Comparison of ENCODE assay signal across 1 cellular context in the genomic region with DNA sequence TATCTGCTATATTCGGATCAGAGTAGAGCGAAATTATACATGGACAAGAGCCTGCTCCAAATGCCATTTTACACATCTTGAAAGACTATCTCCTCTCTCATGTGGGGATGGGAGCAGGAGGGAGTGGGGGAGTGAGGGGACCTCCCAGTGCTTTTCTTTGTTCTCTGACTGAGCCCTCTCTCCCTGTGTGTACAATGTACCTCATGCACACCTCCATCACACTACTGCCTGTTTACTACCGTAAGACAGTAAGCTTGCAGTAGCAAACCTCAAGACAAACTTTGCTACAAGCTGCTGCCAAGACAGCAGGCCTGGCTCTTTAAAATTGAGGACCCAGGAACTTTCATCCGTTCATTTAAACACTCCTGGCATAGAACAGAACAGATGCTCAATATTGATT.
TF ChIP-seq lines count a peak whose summit lies in the region.

No MANE protein-coding gene starts in this region.

TF ChIP-seq in HepG2, 621 proteins besides CTCF, POLR2A, EP300 and RAD21:
- TF ChIP-seq RBM22 (optimal IDR thresholded peaks at IDR 0.05; ENCODE audit: low read length) (peak; percentile 49), NFRKB (IDR thresholded peaks at IDR 0.05) (no peak), ZNF800 (CRISPR knock-in tag; IDR thresholded peaks at IDR 0.05) (no peak)
